27 cellular contexts compared by ENCODE assay signal in genomic region chr6:90003941-90004340, GRCh38.
A peak's percentile ranks its signal among the peaks of the same experiment; 100 is the strongest.
DNase-seq lines count a peak whose midpoint lies in the region; ATAC-seq and TF ChIP-seq lines count a peak whose summit lies in the region.
"Had no signal": no experiment of that assay in that cellular context is flagged by ENCODE, and none has a peak within 500 bp of the region (broad histone marks: within the 10 kb centered on the region; RNA-seq: fewer than 3 reads in every experiment).

No MANE protein-coding gene starts in this region.

- H3K4me1 ChIP-seq in PC-3 (ENCODE audit: insufficient read depth, low read length) (peaks cover 32% of the 10 kb centered on the region), mucosa of descending colon (ENCODE audit: low read depth) (peaks cover 9% of the 10 kb centered on the region)
- H3K4me1 ChIP-seq: HAP-1 had no signal

- no peak overlapping the region for H3K4me3 Mint-ChIP-seq in activated T-cell treated with anti-CD3 and anti-CD28 coated beads, Interleukin-2, amount 50 U/mL, for 24 hours
- H3K4me3 Mint-ChIP-seq: activated naive CD4-positive, alpha-beta T cell treated with anti-CD3 and anti-CD28 coated beads, Interleukin-2, amount 10 ng/mL, durations not matched to agents 7 days and 5 days; activated T-cell treated with anti-CD3 and anti-CD28 coated beads, Interleukin-2, amount 50 U/mL, for 72 hours; T-helper 2 cell treated with Interferon-gamma antibody and Interleukin-4, amounts not matched to agents 5 μg/mL and 100 μg/mL, for 36 hours had no signal

- no peaks in the 10 kb centered on the region for H3K79me2 ChIP-seq in PC-3 (ENCODE audit: low read length)

- H3K4me2 ChIP-seq in PC-3 (ENCODE audit: low read length), result peak overlapping the region; percentile 76

- no peaks in the 10 kb centered on the region for H3K27me3 ChIP-seq in PC-3 (ENCODE audit: low read length)
- H3K27me3 ChIP-seq: gastroesophageal sphincter had no signal

- peaks cover 31% of the 10 kb centered on the region for H3K4me1 Mint-ChIP-seq in activated T-cell treated with anti-CD3 and anti-CD28 coated beads, Interleukin-2, amount 50 U/mL, for 24 hours (ENCODE audit: low read depth)

- H2AFZ ChIP-seq in PC-3 (ENCODE audit: low read length), result no peak overlapping the region

- H3K27ac ChIP-seq in PC-3 (ENCODE audit: low read length), result peak overlapping the region; percentile 79
- H3K27ac ChIP-seq: gastroesophageal sphincter, lower lobe of right lung, psoas muscle, VCaP had no signal

- no peak overlapping the region for H3K27ac Mint-ChIP-seq in activated T-cell treated with anti-CD3 and anti-CD28 coated beads, Interleukin-2, amount 50 U/mL, for 24 hours
- H3K27ac Mint-ChIP-seq: activated naive CD4-positive, alpha-beta T cell treated with anti-CD3 and anti-CD28 coated beads, Interleukin-2, amount 10 ng/mL, durations not matched to agents 7 days and 5 days; T-helper 2 cell treated with Interferon-gamma antibody and Interleukin-4, amounts not matched to agents 5 μg/mL and 100 μg/mL, for 36 hours had no signal

- no peaks in the 10 kb centered on the region for H4K20me1 ChIP-seq in PC-3 (ENCODE audit: low read length)

- no peaks in the 10 kb centered on the region for H3K27me3 Mint-ChIP-seq in activated T-cell treated with anti-CD3 and anti-CD28 coated beads, Interleukin-2, amount 50 U/mL, for 24 hours
- H3K27me3 Mint-ChIP-seq: activated naive CD4-positive, alpha-beta T cell treated with anti-CD3 and anti-CD28 coated beads, Interleukin-2, amount 10 ng/mL, durations not matched to agents 7 days and 5 days had no signal

- no peak overlapping the region for H3K9ac ChIP-seq in PC-3 (ENCODE audit: low read length)

- in situ Hi-C loops in astrocyte of the spinal cord (cut with HindIII; ENCODE audit: low sequenced_read_pairs), result no loop called here

- no peaks in the 10 kb centered on the region for H3K9me3 ChIP-seq in PC-3 (ENCODE audit: low read length)
- no peaks in the 10 kb centered on the region for H3K9me3 ChIP-seq in mucosa of descending colon
- H3K9me3 ChIP-seq: gastroesophageal sphincter, HAP-1, lower lobe of right lung, psoas muscle had no signal

- DNase-seq in AG09309 (ENCODE audit: low read depth) (peak; percentile 44), PC-3 (no peak), astrocyte of the spinal cord (ENCODE audit: low read depth, low spot score) (peak; percentile 55), mucosa of descending colon (no peak), NCI-H2029 treated with DMSO at 0.1 percent for 48 hours (lab: John Stamatoyannopoulos, UW) (no peak), SKM-1 (lab: John Stamatoyannopoulos, UW; ENCODE audit: unreplicated experiment) (no peak)
- DNase-seq in stimulated activated CD4-positive, alpha-beta T cell treated with anti-CD3 and anti-CD28 coated beads, Interleukin-12 subunit alpha, Interleukin-12 subunit beta, amount 100 ng/mL, for 4 hours, result no peak
- DNase-seq in activated T-cell treated with anti-CD3 and anti-CD28 coated beads, Interleukin-2, amount 50 U/mL, for 24 hours, result no peak
- DNase-seq: activated CD4-positive, alpha-beta T cell treated with anti-CD3 and anti-CD28 coated beads for 48 hours; activated naive CD4-positive, alpha-beta T cell treated with anti-CD3 and anti-CD28 coated beads, Interleukin-2, amount 10 ng/mL, durations not matched to agents 7 days and 5 days; activated T-cell treated with anti-CD3 and anti-CD28 coated beads, Interleukin-2, amount 50 U/mL, for 72 hours; anterior cingulate cortex; C1 segment of cervical spinal cord; DND-41; effector CD8-positive, alpha-beta T cell; hypothalamus; lower lobe of right lung; NCI-H1048; NCI-H1694 treated with DMSO at 0.1 percent for 48 hours; NCI-H2171 treated with DMSO at 0.1 percent for 48 hours; NCI-H526; stimulated activated CD4-positive, alpha-beta T cell treated with anti-CD3 and anti-CD28 coated beads, Interleukin-1b, Interleukin-23, amount 100 ng/mL, for 48 hours had no signal

- H3F3A ChIP-seq in PC-3 (ENCODE audit: low read length, unreplicated experiment), result no peaks in the 10 kb centered on the region

- TF ChIP-seq CTCF in AG09309 (IDR thresholded peaks at IDR 0.05; ENCODE audit: control insufficient read depth, insufficient read depth, low read depth, low read length, missing control alignments), result no peak
- TF ChIP-seq CTCF in PC-3 (conservative IDR thresholded peaks at IDR 0.05; ENCODE audit: low read depth, low read length), result no peak
- TF ChIP-seq CTCF in astrocyte of the spinal cord (IDR thresholded peaks at IDR 0.05; ENCODE audit: low read depth, low read length), result no peak
- no peak for TF ChIP-seq CTCF in mucosa of descending colon (IDR thresholded peaks at IDR 0.05)

- intact Hi-C loops in PC-3 (cut with micrococcal nuclease), result no loop called here
- intact Hi-C loops in mucosa of descending colon (cut with DNase I, micrococcal nuclease), result no loop called here

- CTCF ChIA-PET in PC-3 (lab: Charles Lee), result no interaction called here

- H3K9me3 Mint-ChIP-seq in activated T-cell treated with anti-CD3 and anti-CD28 coated beads, Interleukin-2, amount 50 U/mL, for 24 hours, result no peaks in the 10 kb centered on the region
- H3K9me3 Mint-ChIP-seq: activated naive CD4-positive, alpha-beta T cell treated with anti-CD3 and anti-CD28 coated beads, Interleukin-2, amount 10 ng/mL, durations not matched to agents 7 days and 5 days; activated T-cell treated with anti-CD3 and anti-CD28 coated beads, Interleukin-2, amount 50 U/mL, for 72 hours; T-helper 2 cell treated with Interferon-gamma antibody and Interleukin-4, amounts not matched to agents 5 μg/mL and 100 μg/mL, for 36 hours had no signal

- H3K36me3 ChIP-seq in PC-3 (ENCODE audit: low read depth, low read length) (no peaks in the 10 kb centered on the region), mucosa of descending colon (ENCODE audit: low read depth) (no peaks in the 10 kb centered on the region)
- H3K36me3 ChIP-seq: HAP-1, lower lobe of right lung had no signal

- ATAC-seq in PC-3, result peak; percentile 8
- ATAC-seq in mucosa of descending colon, result peak; percentile 45
- ATAC-seq: activated T-cell treated with anti-CD3 and anti-CD28 coated beads, Interleukin-2, amount 50 U/mL, for 72 hours; gastroesophageal sphincter; lower lobe of right lung; psoas muscle had no signal

- H3K4me3 ChIP-seq in AG09309 (ENCODE audit: control insufficient read depth, low read depth, low read length) (no peak overlapping the region), PC-3 (ENCODE audit: low read length) (no peak overlapping the region), astrocyte of the spinal cord (ENCODE audit: low read depth, low read length) (no peak overlapping the region), mucosa of descending colon (no peak overlapping the region)
- H3K4me3 ChIP-seq: gastroesophageal sphincter, HAP-1, lower lobe of right lung, psoas muscle had no signal

- BruUV-seq in PC-3 (replicated peaks; lab: Mats Ljungman, UMichigan), result no TSS peak

- H3K36me3 Mint-ChIP-seq in activated T-cell treated with anti-CD3 and anti-CD28 coated beads, Interleukin-2, amount 50 U/mL, for 24 hours (ENCODE audit: low read depth), result peaks cover 19% of the 10 kb centered on the region

- POLR2A ChIA-PET in PC-3 (lab: Charles Lee; ENCODE audit: unreplicated experiment), result no interaction called here

- H3K9me2 ChIP-seq in PC-3 (replicated peaks; ENCODE audit: low read length), result no peaks in the 10 kb centered on the region

Comparison
In these comparisons a context has a peak if more than half of its experiments do, and no peak if none do; other contexts are left out.
1. DNase-seq: peak in AG09309 (single experiment) and astrocyte of the spinal cord (single experiment); none in PC-3 (single experiment), mucosa of descending colon (0 of 3), stimulated activated CD4-positive, alpha-beta T cell treated with anti-CD3 and anti-CD28 coated beads, Interleukin-12 subunit alpha, Interleukin-12 subunit beta, amount 100 ng/mL, for 4 hours (single experiment), NCI-H2029 treated with DMSO at 0.1 percent for 48 hours (single experiment), SKM-1 (single experiment) and activated T-cell treated with anti-CD3 and anti-CD28 coated beads, Interleukin-2, amount 50 U/mL, for 24 hours (single experiment).